Comparison of ENCODE assay signal across 8 cellular contexts in genomic region chr6:38639498-38640215, GRCh38. TPM values are rescaled to one million over a fixed set of nuclear protein-coding genes. Genes with fewer than 3 reads are reported as not detected.
DNase-seq lines count a peak whose midpoint lies in the region; ATAC-seq and TF ChIP-seq lines count a peak whose summit lies in the region.

BTBD9 (minus strand) TSS chr6:38639929.

- peak within 1 kb of the TSS; percentile 88 for H3K9ac ChIP-seq in MM.1S (ENCODE audit: low read length)

- peak within 1 kb of the TSS; percentile 83 for H3K4me3 ChIP-seq in HAP-1
- peak within 1 kb of the TSS; percentile 98 for H3K4me3 ChIP-seq in MM.1S (ENCODE audit: low read length)
- peak within 1 kb of the TSS; percentile 68 to 96 (median 84) for H3K4me3 ChIP-seq in heart left ventricle

- no peaks in the 10 kb centered on the region for H3K36me3 ChIP-seq in HAP-1 (replicated peaks)
- no peaks in the 10 kb centered on the region for H3K36me3 ChIP-seq in MM.1S (replicated peaks; ENCODE audit: insufficient read depth, low read length)
- no peaks in the 10 kb centered on the region for H3K36me3 ChIP-seq in heart left ventricle

- H3K9me3 ChIP-seq in HAP-1 (no peaks in the 10 kb centered on the region), MM.1S (replicated peaks; ENCODE audit: insufficient read depth, low read length) (no peaks in the 10 kb centered on the region), heart left ventricle (no peaks in the 10 kb centered on the region)

- ATAC-seq in activated naive CD8-positive, alpha-beta T cell treated with anti-CD3 and anti-CD28 coated beads, Interleukin-2, amount 50 U/mL, for 24 hours = peak; percentile 75
- ATAC-seq in heart left ventricle = peak; percentile 83 to 94 (median 92)

- peak within 1 kb of the TSS; percentile 59 for H3K4me2 ChIP-seq in MM.1S (ENCODE audit: low read depth, low read length)

- in situ Hi-C loops in HAP-1 (cut with MboI; ENCODE audit: low sequenced_read_pairs) = no loop called here

- DNase-seq in GM04504 (ENCODE audit: low read depth) = peak; percentile 66
- DNase-seq in HAP-1 (ENCODE audit: low spot score in 2 of 2) = peak; percentile 63 to 80
- DNase-seq in MM.1S = peak; percentile 82
- DNase-seq in SW 1271 (lab: John Stamatoyannopoulos, UW) = peak; percentile 24 to 77
- peak; percentile 83 for DNase-seq in activated naive CD8-positive, alpha-beta T cell treated with anti-CD3 and anti-CD28 coated beads, Interleukin-2, amount 50 U/mL, for 24 hours
- DNase-seq in heart left ventricle = peak; percentile 85 to 91 (median 87)
- peak; percentile 63 to 97 (median 76) for DNase-seq in posterior cingulate gyrus
- peak; percentile 87 for DNase-seq in type B pancreatic cell (ENCODE audit: extremely low spot score, unreplicated experiment)

- H3K4me3 Mint-ChIP-seq in activated naive CD8-positive, alpha-beta T cell treated with anti-CD3 and anti-CD28 coated beads, Interleukin-2, amount 50 U/mL, for 24 hours = peak within 1 kb of the TSS; percentile 91
- H3K4me3 Mint-ChIP-seq in type B pancreatic cell = peak within 1 kb of the TSS; percentile 87

- TF ChIP-seq CTCF in MM.1S (IDR thresholded peaks at IDR 0.05; ENCODE audit: low read length) (no peak), heart left ventricle (IDR thresholded peaks at IDR 0.05) (no peak), type B pancreatic cell (conservative IDR thresholded peaks at IDR 0.05) (no peak)

- peak within 1 kb of the TSS; percentile 100 for H2AFZ ChIP-seq in MM.1S (ENCODE audit: low read length)

- no peaks in the 10 kb centered on the region for H3K36me3 Mint-ChIP-seq in activated naive CD8-positive, alpha-beta T cell treated with anti-CD3 and anti-CD28 coated beads, Interleukin-2, amount 50 U/mL, for 24 hours (ENCODE audit: low read depth)
- H3K36me3 Mint-ChIP-seq in type B pancreatic cell = no peaks in the 10 kb centered on the region

- no peaks in the 10 kb centered on the region for H3K79me2 ChIP-seq in MM.1S (ENCODE audit: low read length)

- H4K20me1 ChIP-seq in MM.1S (ENCODE audit: insufficient read depth, low read length) = no peaks in the 10 kb centered on the region

- H3F3A ChIP-seq in MM.1S (ENCODE audit: insufficient read depth, low read length) = peaks cover 3% of the 10 kb centered on the region

- peak within 1 kb of the TSS; percentile 90 for H3K27ac Mint-ChIP-seq in activated naive CD8-positive, alpha-beta T cell treated with anti-CD3 and anti-CD28 coated beads, Interleukin-2, amount 50 U/mL, for 24 hours
- H3K27ac Mint-ChIP-seq in type B pancreatic cell = peak within 1 kb of the TSS; percentile 86

- H3K27ac ChIP-seq in MM.1S (ENCODE audit: low read length) = peak within 1 kb of the TSS; percentile 79; the same call in 1 of the 2 replicates
- peak within 1 kb of the TSS; percentile 91 to 98 (median 96) for H3K27ac ChIP-seq in heart left ventricle

- H3K9me2 ChIP-seq in MM.1S (replicated peaks; ENCODE audit: insufficient read depth, low read length) = no peaks in the 10 kb centered on the region

- H3K27me3 Mint-ChIP-seq in activated naive CD8-positive, alpha-beta T cell treated with anti-CD3 and anti-CD28 coated beads, Interleukin-2, amount 50 U/mL, for 24 hours = no peaks in the 10 kb centered on the region
- H3K27me3 Mint-ChIP-seq in type B pancreatic cell = no peaks in the 10 kb centered on the region

- peak in 1 of 2 donors; percentile 65 for TF ChIP-seq POLR2A in heart left ventricle (IDR thresholded peaks at IDR 0.05)

- peaks cover 49% of the 10 kb centered on the region for H3K4me1 Mint-ChIP-seq in activated naive CD8-positive, alpha-beta T cell treated with anti-CD3 and anti-CD28 coated beads, Interleukin-2, amount 50 U/mL, for 24 hours
- peaks cover 10% of the 10 kb centered on the region for H3K4me1 Mint-ChIP-seq in type B pancreatic cell (ENCODE audit: unreplicated experiment)

- H3K9me3 Mint-ChIP-seq in activated naive CD8-positive, alpha-beta T cell treated with anti-CD3 and anti-CD28 coated beads, Interleukin-2, amount 50 U/mL, for 24 hours = no peaks in the 10 kb centered on the region
- no peaks in the 10 kb centered on the region for H3K9me3 Mint-ChIP-seq in type B pancreatic cell

- peaks cover 9% of the 10 kb centered on the region for H3K4me1 ChIP-seq in HAP-1
- H3K4me1 ChIP-seq in MM.1S (ENCODE audit: low read length) = peaks cover 4% of the 10 kb centered on the region; the same call in 1 of the 2 replicates
- H3K4me1 ChIP-seq in heart left ventricle = peaks cover 0 to 39% (median 20%) of the 10 kb centered on the region in 12 donors

- WGBS in heart left ventricle, 4 donors = 0 to 2% (median 0%) methylated on average over 16 to 82 of the region's 82 CpGs

- H3K27me3 ChIP-seq in HAP-1 (ENCODE audit: low read depth) (no peaks in the 10 kb centered on the region), MM.1S (replicated peaks; ENCODE audit: insufficient read depth, low read length) (no peaks in the 10 kb centered on the region), heart left ventricle (no peaks in the 10 kb centered on the region)

- intact Hi-C loops in heart left ventricle (cut with DNase I) (loop anchor here in 2 of 10 donors (5.0 kb wide), 2 partner anchors 37 to 63 kb away; partner anchors contain the start of gene GLO1 (in 1 of the 2)), posterior cingulate gyrus (cut with DNase I) (loop anchor here (2.0 kb wide), 1 partner anchor 63 kb away; the partner anchor contains the start of gene GLO1)

RNA-seq across cellular contexts. Expression of gene BTBD9, which starts in this region (rescaled TPM):
- total RNA-seq in heart left ventricle (10 to 100 TPM; 13.4 to 23.3 (median 20.0) TPM), type B pancreatic cell (ENCODE audit: low replicate concordance) (14.9 and 16.0 TPM in 2 replicates)
- polyA plus RNA-seq in heart left ventricle = 10 to 100 TPM in 1 of 2 donors, 1 to 10 TPM in 1; 6.3 to 13.4 TPM

Comparison
In these comparisons a context has a peak if more than half of its experiments do, and no peak if none do; other contexts are left out.
1. Peak in every context shown above with its lines: DNase-seq, ATAC-seq, H3K4me3 ChIP-seq and H3K27ac ChIP-seq.